ENCODE assay signal across 8 cellular contexts in genomic region chr13:52454825-52455676, GRCh38.
DNase-seq lines count a peak whose midpoint lies in the region; FAIRE-seq and TF ChIP-seq lines count a peak whose summit lies in the region.

Gene CKAP2 (plus strand): TSS chr13:52455478. CDS start chr13:52455557, 79 bp downstream.

- peaks cover 11% of the 10 kb centered on the region; the same call in 1 of the 2 replicates for H3K36me3 ChIP-seq in Loucy (ENCODE audit: insufficient read depth, low read length)

- H2AFZ ChIP-seq in Loucy (ENCODE audit: low read length) = peak within 1 kb of the TSS; percentile 72

- no peaks in the 10 kb centered on the region for H3K9me2 ChIP-seq in Loucy (replicated peaks; ENCODE audit: low read depth, low read length)

- DNase-seq in EL (peak; percentile 95), H54 (ENCODE audit: insufficient read length, low spot score) (peak; percentile 72), fibroblast of pulmonary artery (ENCODE audit: low read depth) (peak; percentile 95)
- DNase-seq in activated T-helper 9 cell treated with anti-CD3 and anti-CD28 coated beads, Interleukin-2, amount 50 U/mL, for 16 hours (ENCODE audit: low read depth) = peak; percentile 88

- H3K4me1 ChIP-seq in Loucy (ENCODE audit: insufficient read depth, low read length, poor library complexity, severe bottlenecking) = peaks cover 50% of the 10 kb centered on the region

- no peaks in the 10 kb centered on the region for H3K27me3 ChIP-seq in Loucy (ENCODE audit: insufficient read depth, low read length, poor library complexity, severe bottlenecking)

- TF ChIP-seq POLR2A in H54 (IDR thresholded peaks at IDR 0.05; ENCODE audit: low read depth, low read length) (peak; percentile 83), Raji (IDR thresholded peaks at IDR 0.05; ENCODE audit: insufficient read depth, low read depth, low read length) (peak; percentile 77)

- H3K9me3 ChIP-seq in Loucy (ENCODE audit: insufficient read depth, low read depth, low read length) = no peaks in the 10 kb centered on the region

- no peak for TF ChIP-seq CTCF in Loucy (conservative IDR thresholded peaks at IDR 0.05; ENCODE audit: low read length)
- no peak for TF ChIP-seq CTCF in fibroblast of pulmonary artery (IDR thresholded peaks at IDR 0.05; ENCODE audit: low read length, missing control alignments)
- TF ChIP-seq CTCF in nephron (IDR thresholded peaks at IDR 0.05; ENCODE audit: unreplicated experiment in 3 of 3) = no peak

- H3K36me3 Mint-ChIP-seq in nephron (ENCODE audit: low read depth) = peaks cover 15% of the 10 kb centered on the region
- peaks cover 38% of the 10 kb centered on the region for H3K36me3 Mint-ChIP-seq in stimulated activated naive CD8-positive, alpha-beta T cell treated with anti-CD3 and anti-CD28 coated beads, Interleukin-15, Interleukin-2, amounts not matched to agents 100 ng/mL and 50 ng/mL, for 24 hours (ENCODE audit: low read depth)

- no peaks in the 10 kb centered on the region; the same call in 1 of the 2 replicates for H3F3A ChIP-seq in Loucy (ENCODE audit: low read depth)

- peaks cover 4% of the 10 kb centered on the region for H3K27me3 Mint-ChIP-seq in nephron (ENCODE audit: low read depth)
- H3K27me3 Mint-ChIP-seq in stimulated activated naive CD8-positive, alpha-beta T cell treated with anti-CD3 and anti-CD28 coated beads, Interleukin-15, Interleukin-2, amounts not matched to agents 100 ng/mL and 50 ng/mL, for 24 hours = no peaks in the 10 kb centered on the region

- peaks cover 38% of the 10 kb centered on the region for H4K20me1 ChIP-seq in Loucy (ENCODE audit: insufficient read depth, low read length, poor library complexity, severe bottlenecking)

- peak within 1 kb of the TSS; percentile 84 for H3K4me2 ChIP-seq in Loucy (ENCODE audit: low read depth, low read length, poor library complexity, severe bottlenecking)

- H3K4me3 Mint-ChIP-seq in nephron = peak within 1 kb of the TSS; percentile 92 to 97 (median 94)
- peak within 1 kb of the TSS; percentile 87 for H3K4me3 Mint-ChIP-seq in stimulated activated naive CD8-positive, alpha-beta T cell treated with anti-CD3 and anti-CD28 coated beads, Interleukin-15, Interleukin-2, amounts not matched to agents 100 ng/mL and 50 ng/mL, for 24 hours

- H3K79me2 ChIP-seq in Loucy (ENCODE audit: insufficient read depth, low read length) = peaks cover 67% of the 10 kb centered on the region

- peak within 1 kb of the TSS; percentile 86 for H3K9ac ChIP-seq in Loucy (ENCODE audit: low read depth, low read length, poor library complexity, severe bottlenecking)

- FAIRE-seq in H54 (lab: Jason Lieb, UNC) = peak; percentile 48

- peak within 1 kb of the TSS; percentile 76 for H3K4me3 ChIP-seq in Loucy (ENCODE audit: low read length, poor library complexity, severe bottlenecking)
- H3K4me3 ChIP-seq in fibroblast of pulmonary artery (replicated peaks; ENCODE audit: low read depth, low read length) = peak within 1 kb of the TSS; percentile 94

- no peaks in the 10 kb centered on the region for H3K9me3 Mint-ChIP-seq in nephron
- H3K9me3 Mint-ChIP-seq in stimulated activated naive CD8-positive, alpha-beta T cell treated with anti-CD3 and anti-CD28 coated beads, Interleukin-15, Interleukin-2, amounts not matched to agents 100 ng/mL and 50 ng/mL, for 24 hours = no peaks in the 10 kb centered on the region

- peak within 1 kb of the TSS; percentile 90 to 99 (median 97) for H3K27ac Mint-ChIP-seq in nephron
- H3K27ac Mint-ChIP-seq in stimulated activated naive CD8-positive, alpha-beta T cell treated with anti-CD3 and anti-CD28 coated beads, Interleukin-15, Interleukin-2, amounts not matched to agents 100 ng/mL and 50 ng/mL, for 24 hours = peak within 1 kb of the TSS; percentile 96

- H3K4me1 Mint-ChIP-seq in nephron = peaks cover 37% of the 10 kb centered on the region
- H3K4me1 Mint-ChIP-seq in stimulated activated naive CD8-positive, alpha-beta T cell treated with anti-CD3 and anti-CD28 coated beads, Interleukin-15, Interleukin-2, amounts not matched to agents 100 ng/mL and 50 ng/mL, for 24 hours (ENCODE audit: low read depth) = peaks cover 44% of the 10 kb centered on the region

Comparison
In these comparisons a context has a peak if more than half of its experiments do, and no peak if none do; other contexts are left out.
1. Peak in every context shown above with its lines: DNase-seq and H3K4me3 ChIP-seq.